ENCODE assay signal across 11 cellular contexts in genomic region chr4:184401397-184402171, GRCh38.
DNase-seq lines count a peak whose midpoint lies in the region; ATAC-seq and TF ChIP-seq lines count a peak whose summit lies in the region.
"Had no signal": no experiment of that assay in that cellular context is flagged by ENCODE, and none has a peak within 500 bp of the region (broad histone marks: within the 10 kb centered on the region; RNA-seq: fewer than 3 reads in every experiment).

No MANE protein-coding gene starts in this region.

- no peaks in the 10 kb centered on the region for H3K9me3 ChIP-seq in HEK293 (ENCODE audit: control insufficient read depth, insufficient read depth, low read depth, low read length)
- H3K9me3 ChIP-seq in endodermal cell (ENCODE audit: control insufficient read depth, low read length) = no peaks in the 10 kb centered on the region
- H3K9me3 ChIP-seq in neuronal stem cell (replicated peaks in 1 of 2; ENCODE audit: control insufficient read depth in 2 of 2, insufficient read depth in 1 of 2, low read depth in 1 of 2, low read length in 2 of 2) = no peaks in the 10 kb centered on the region

- no peak overlapping the region for H4K91ac ChIP-seq in neuronal stem cell (ENCODE audit: low read depth, low read length, poor library complexity)

- no peak for TF ChIP-seq CTCF in HEK293 (tag by site-specific recombination; IDR thresholded peaks at IDR 0.05)
- no peak for TF ChIP-seq CTCF in endodermal cell (conservative IDR thresholded peaks at IDR 0.05)

- H3K79me1 ChIP-seq in neuronal stem cell (ENCODE audit: low read depth, low read length) = no peaks in the 10 kb centered on the region

- POLR2A ChIA-PET in HEK293 (lab: Yijun Ruan, JAX) = no interaction called here

- H3K36me3 ChIP-seq in HEK293 (ENCODE audit: control insufficient read depth in 2 of 2, insufficient read depth in 1 of 2, low read length in 2 of 2) = peaks cover 0 to 38% of the 10 kb centered on the region in 2 experiments; a peak in 2 of 3 replicates
- H3K36me3 ChIP-seq in endodermal cell (ENCODE audit: control insufficient read depth, insufficient read depth, low read length) = no peaks in the 10 kb centered on the region
- H3K36me3 ChIP-seq in neuronal stem cell (replicated peaks in 1 of 2; ENCODE audit: control insufficient read depth in 2 of 2, insufficient read depth in 2 of 2, low read length in 2 of 2) = peaks cover 0 to 59% of the 10 kb centered on the region in 2 donors

- no peak overlapping the region for H2BK5ac ChIP-seq in neuronal stem cell (ENCODE audit: low read length)

- no peak overlapping the region for H3K27ac ChIP-seq in HEK293 (ENCODE audit: extremely low read depth, low read depth, low read length)
- peak overlapping the region; percentile 91 for H3K27ac ChIP-seq in endodermal cell (ENCODE audit: low read depth, low read length)
- H3K27ac ChIP-seq in neuronal stem cell (replicated peaks; ENCODE audit: low read length) = peak overlapping the region; percentile 62

- no peak overlapping the region for H3K4ac ChIP-seq in neuronal stem cell (ENCODE audit: low read length)

- H3K4me1 Mint-ChIP-seq in endodermal cell = peaks cover 25% of the 10 kb centered on the region

- H3K4me2 ChIP-seq in neuronal stem cell (ENCODE audit: insufficient read depth, low read length, poor library complexity, severe bottlenecking) = peak overlapping the region; percentile 54

- H2AK5ac ChIP-seq in neuronal stem cell (ENCODE audit: low read depth, low read length) = no peak overlapping the region

- no peaks in the 10 kb centered on the region for H3K4me1 ChIP-seq in HEK293 (ENCODE audit: control insufficient read depth, insufficient read depth, low read length)
- peaks cover 11% of the 10 kb centered on the region for H3K4me1 ChIP-seq in endodermal cell (ENCODE audit: control insufficient read depth, insufficient read depth, low read length)
- peaks cover 21 to 29% of the 10 kb centered on the region in 2 donors for H3K4me1 ChIP-seq in neuronal stem cell (ENCODE audit: control insufficient read depth in 2 of 2, insufficient read depth in 1 of 2, low read depth in 1 of 2, low read length in 2 of 2)

- no peak overlapping the region for H3K23ac ChIP-seq in neuronal stem cell (ENCODE audit: low read depth, low read length, poor library complexity)

- H3K18ac ChIP-seq in neuronal stem cell (ENCODE audit: low read length) = no peak overlapping the region

- H2AFZ ChIP-seq in neuronal stem cell (ENCODE audit: low read length) = peak overlapping the region; percentile 44

- H3K36me3 Mint-ChIP-seq in endodermal cell (ENCODE audit: low read depth) = peaks cover 59% of the 10 kb centered on the region

- no peak overlapping the region for H2BK15ac ChIP-seq in neuronal stem cell (ENCODE audit: low read length)

- H3K27me3 Mint-ChIP-seq in endodermal cell (ENCODE audit: insufficient read depth) = no peaks in the 10 kb centered on the region

- no peak overlapping the region for H3K14ac ChIP-seq in neuronal stem cell (ENCODE audit: low read length)

- WGBS in endodermal cell (ENCODE audit: insufficient coverage in 1 of 2, insufficient read length in 1 of 2), 2 experiments = 57 to 62% methylated on average over 8 to 13 of the region's 13 CpGs
- WGBS in neuronal stem cell (ENCODE audit: extremely low coverage in 2 of 2, insufficient read length in 2 of 2, insufficient replicate concordance in 1 of 2), 2 donors = no CpG with 5 or more reads among the region's 13 CpGs

- H3K9ac ChIP-seq in endodermal cell (ENCODE audit: extremely low read depth, low read length, poor library complexity, severe bottlenecking) (no peak overlapping the region), neuronal stem cell (ENCODE audit: low read depth, low read length, poor library complexity) (no peak overlapping the region)

- ATAC-seq in HG03571 (IDR thresholded peaks at IDR 0.05; ENCODE audit: unreplicated experiment) (no peak), GM18861 (IDR thresholded peaks at IDR 0.05; ENCODE audit: unreplicated experiment) (no peak)

- no peak overlapping the region for H2BK12ac ChIP-seq in neuronal stem cell (ENCODE audit: low read length)

- no peak overlapping the region for H4K8ac ChIP-seq in neuronal stem cell (ENCODE audit: low read depth, low read length)

- H3K9me3 Mint-ChIP-seq in endodermal cell = no peaks in the 10 kb centered on the region

- H3K4me3 Mint-ChIP-seq in endodermal cell = no peak overlapping the region

- H2BK120ac ChIP-seq in neuronal stem cell (ENCODE audit: low read depth, low read length) = no peak overlapping the region

- CTCF ChIA-PET in HEK293 (lab: Yijun Ruan, JAX) = no interaction called here

- no peak overlapping the region for H3K4me3 ChIP-seq in HEK293 (ENCODE audit: low read depth, low read length)
- H3K4me3 ChIP-seq in endodermal cell (ENCODE audit: low read length) = no peak overlapping the region
- peak overlapping the region in 1 of 2 donors; percentile 18 for H3K4me3 ChIP-seq in neuronal stem cell (ENCODE audit: low read length in 2 of 2)

- H3K27ac Mint-ChIP-seq in endodermal cell = peak overlapping the region; percentile 73

- H3K27me3 ChIP-seq in endodermal cell (ENCODE audit: control insufficient read depth, insufficient read depth, low read length, poor library complexity, severe bottlenecking) (no peaks in the 10 kb centered on the region), neuronal stem cell (ENCODE audit: control insufficient read depth in 3 of 3, insufficient read depth in 3 of 3, low read depth in 1 of 3, low read length in 3 of 3) (no peaks in the 10 kb centered on the region)

- DNase-seq in NCI-H510A treated with DMSO at 0.1 percent for 48 hours (lab: John Stamatoyannopoulos, UW) = peak; percentile 76
- peak; percentile 59 for DNase-seq in endodermal cell
- DNase-seq in neuronal stem cell (ENCODE audit: low spot score) = peak; percentile 79
- DNase-seq in nucleus accumbens (lab: John Stamatoyannopoulos, UW) = no peak
- DNase-seq in NCI-H2171 (lab: John Stamatoyannopoulos, UW) = no peak
- DNase-seq: activated CD8-positive, alpha-beta memory T cell treated with anti-CD3 and anti-CD28 coated beads, Interleukin-2, amount 50 U/mL, for 4 hours; NCI-H446 treated with DMSO at 0.1 percent for 48 hours; SW 1271 had no signal

TF ChIP-seq in HEK293, 187 proteins besides CTCF, POLR2A, EP300 and RAD21:
- TF ChIP-seq OSR2 (tag by site-specific recombination; IDR thresholded peaks at IDR 0.05) (no peak), PRDM10 (tag by site-specific recombination; IDR thresholded peaks at IDR 0.05) (peak; percentile 69)

Comparison
In these comparisons a context has a peak if more than half of its experiments do, and no peak if none do; other contexts are left out.
1. DNase-seq: peak in NCI-H510A treated with DMSO at 0.1 percent for 48 hours (single experiment), endodermal cell (single experiment) and neuronal stem cell (single experiment); none in nucleus accumbens (0 of 56) and NCI-H2171 (single experiment).